Comparison of ENCODE assay signal across 16 cellular contexts in genomic region chr7:68688416-68689086, GRCh38.
DNase-seq lines count a peak whose midpoint lies in the region; ATAC-seq, FAIRE-seq and TF ChIP-seq lines count a peak whose summit lies in the region.
"Had no signal": no experiment of that assay in that cellular context is flagged by ENCODE, and none has a peak within 500 bp of the region (broad histone marks: within the 10 kb centered on the region; RNA-seq: fewer than 3 reads in every experiment).

No MANE protein-coding gene starts in this region.

- no peaks in the 10 kb centered on the region for H3K4me1 Mint-ChIP-seq in activated CD4-positive, alpha-beta memory T cell treated with anti-CD3 and anti-CD28 coated beads, Interleukin-2, amount 10 ng/mL, durations not matched to agents 7 days and 5 days
- no peaks in the 10 kb centered on the region for H3K4me1 Mint-ChIP-seq in naive thymus-derived CD4-positive, alpha-beta T cell
- H3K4me1 Mint-ChIP-seq: immature natural killer cell, T-helper 17 cell had no signal

- no peak for ATAC-seq in HG02763 (IDR thresholded peaks at IDR 0.05; ENCODE audit: unreplicated experiment)
- ATAC-seq in naive thymus-derived CD4-positive, alpha-beta T cell, result no peak
- ATAC-seq: sciatic nerve, T-helper 17 cell had no signal

- H3K23ac ChIP-seq in mesendoderm (ENCODE audit: low read length), result no peak overlapping the region

- H3K9ac ChIP-seq in mesendoderm (ENCODE audit: low read length), result no peak overlapping the region

- H3K27me3 Mint-ChIP-seq in activated CD4-positive, alpha-beta memory T cell treated with anti-CD3 and anti-CD28 coated beads, Interleukin-2, amount 10 ng/mL, durations not matched to agents 7 days and 5 days, result no peaks in the 10 kb centered on the region
- peaks cover 0 to 6% (median 0%) of the 10 kb centered on the region in 5 donors for H3K27me3 Mint-ChIP-seq in naive thymus-derived CD4-positive, alpha-beta T cell
- H3K27me3 Mint-ChIP-seq: activated naive CD8-positive, alpha-beta T cell; T-helper 17 cell had no signal

- no peak overlapping the region for H3K4me3 Mint-ChIP-seq in activated CD4-positive, alpha-beta memory T cell treated with anti-CD3 and anti-CD28 coated beads, Interleukin-2, amount 10 ng/mL, durations not matched to agents 7 days and 5 days
- H3K4me3 Mint-ChIP-seq in naive thymus-derived CD4-positive, alpha-beta T cell, result no peak overlapping the region
- H3K4me3 Mint-ChIP-seq: activated naive CD8-positive, alpha-beta T cell; immature natural killer cell; T-helper 17 cell had no signal

- H4K5ac ChIP-seq in mesendoderm (ENCODE audit: low read length), result no peak overlapping the region

- H3K56ac ChIP-seq in mesendoderm (ENCODE audit: low read length), result no peak overlapping the region

- intact Hi-C loops in naive thymus-derived CD4-positive, alpha-beta T cell (cut with micrococcal nuclease), result no loop called here

- H3K4ac ChIP-seq in mesendoderm (ENCODE audit: low read depth, low read length), result no peak overlapping the region

- H3K27me3 ChIP-seq in mesendoderm (ENCODE audit: insufficient read depth, low read length, poor library complexity), result no peaks in the 10 kb centered on the region
- no peaks in the 10 kb centered on the region for H3K27me3 ChIP-seq in naive thymus-derived CD4-positive, alpha-beta T cell (ENCODE audit: control insufficient read depth in 2 of 2, insufficient read depth in 2 of 2, low read length in 2 of 2)

- no peak overlapping the region for H3K27ac ChIP-seq in mesendoderm (ENCODE audit: low read depth, low read length)
- no peak overlapping the region for H3K27ac ChIP-seq in naive thymus-derived CD4-positive, alpha-beta T cell (ENCODE audit: low read depth, low read length)

- CTCF ChIA-PET in activated CD4-positive, alpha-beta memory T cell treated with anti-CD3 and anti-CD28 coated beads, Interleukin-2, amount 10 ng/mL, durations not matched to agents 7 days and 5 days (lab: Charles Lee), result no interaction called here
- CTCF ChIA-PET in naive thymus-derived CD4-positive, alpha-beta T cell (lab: Charles Lee), result no interaction called here

- H2AK5ac ChIP-seq in mesendoderm (ENCODE audit: low read length), result no peak overlapping the region

- no peak overlapping the region for H2BK5ac ChIP-seq in mesendoderm (ENCODE audit: low read length)

- H3K79me1 ChIP-seq in mesendoderm (ENCODE audit: low read length), result no peaks in the 10 kb centered on the region

- no peak overlapping the region for H3K18ac ChIP-seq in mesendoderm (ENCODE audit: low read length)

- no peak overlapping the region for H2BK120ac ChIP-seq in mesendoderm (ENCODE audit: low read depth, low read length)

- DNase-seq in D721Med (ENCODE audit: insufficient read length, low spot score) (peak; percentile 26), NCI-H1436 (lab: John Stamatoyannopoulos, UW) (peak; percentile 51), NCI-H748 treated with DMSO at 0.1 percent for 48 hours (lab: John Stamatoyannopoulos, UW) (peak; percentile 81), mesendoderm (peak; percentile 26), foreskin fibroblast (no peak)
- no peak for DNase-seq in activated CD4-positive, alpha-beta memory T cell treated with anti-CD3 and anti-CD28 coated beads, Interleukin-2, amount 10 ng/mL, durations not matched to agents 7 days and 5 days
- DNase-seq in naive thymus-derived CD4-positive, alpha-beta T cell, result no peak
- DNase-seq: caudate nucleus; foreskin melanocyte; immature natural killer cell; mammary epithelial cell; stimulated activated CD4-positive, alpha-beta T cell treated with anti-CD3 and anti-CD28 coated beads, Interleukin-4, amount 100 ng/mL, for 24 hours; T-helper 17 cell had no signal

- H3K36me3 Mint-ChIP-seq in activated CD4-positive, alpha-beta memory T cell treated with anti-CD3 and anti-CD28 coated beads, Interleukin-2, amount 10 ng/mL, durations not matched to agents 7 days and 5 days (ENCODE audit: low read depth), result no peaks in the 10 kb centered on the region
- peaks cover 0 to 4% (median 0%) of the 10 kb centered on the region in 5 donors for H3K36me3 Mint-ChIP-seq in naive thymus-derived CD4-positive, alpha-beta T cell
- H3K36me3 Mint-ChIP-seq: activated naive CD8-positive, alpha-beta T cell had no signal

- no CpG with 5 or more reads among the region's 8 CpGs for WGBS in mesendoderm (ENCODE audit: extremely low coverage, insufficient coverage, low lambda C conversion rate)

- no peak overlapping the region for H3K4me2 ChIP-seq in mesendoderm (ENCODE audit: low read length)

- no peak for TF ChIP-seq CTCF in D721Med (IDR thresholded peaks at IDR 0.05; ENCODE audit: insufficient read depth, missing control alignments)
- TF ChIP-seq CTCF in foreskin fibroblast (IDR thresholded peaks at IDR 0.05; ENCODE audit: low read depth, low read length), result no peak

- H3K4me3 ChIP-seq in mesendoderm (ENCODE audit: low read length) (no peak overlapping the region), foreskin fibroblast (ENCODE audit: low read depth in 1 of 2, low read length in 2 of 2) (no peak overlapping the region)
- H3K4me3 ChIP-seq in naive thymus-derived CD4-positive, alpha-beta T cell (ENCODE audit: low read length), result no peak overlapping the region

- no peaks in the 10 kb centered on the region for H3K9me3 ChIP-seq in naive thymus-derived CD4-positive, alpha-beta T cell (ENCODE audit: control insufficient read depth in 2 of 3, low read length in 3 of 3)

- POLR2A ChIA-PET in activated CD4-positive, alpha-beta memory T cell treated with anti-CD3 and anti-CD28 coated beads, Interleukin-2, amount 10 ng/mL, durations not matched to agents 7 days and 5 days (lab: Charles Lee), result no interaction called here
- POLR2A ChIA-PET in naive thymus-derived CD4-positive, alpha-beta T cell (lab: Charles Lee), result no interaction called here

- H3K79me2 ChIP-seq in mesendoderm (ENCODE audit: control insufficient read depth, insufficient read depth, low read length), result no peaks in the 10 kb centered on the region

- no peaks in the 10 kb centered on the region for H3K4me1 ChIP-seq in mesendoderm (ENCODE audit: control insufficient read depth, low read depth, low read length)
- H3K4me1 ChIP-seq in naive thymus-derived CD4-positive, alpha-beta T cell (ENCODE audit: control insufficient read depth in 2 of 2, insufficient read depth in 2 of 2, low read length in 2 of 2), result no peaks in the 10 kb centered on the region

- no peak overlapping the region for H2BK15ac ChIP-seq in mesendoderm (replicated peaks; ENCODE audit: low read depth)

- no peak overlapping the region for H4K8ac ChIP-seq in mesendoderm (ENCODE audit: low read depth, low read length)

- FAIRE-seq in D721Med (lab: Jason Lieb, UNC), result no peak

- peaks cover 9% of the 10 kb centered on the region for H3K9me3 Mint-ChIP-seq in activated CD4-positive, alpha-beta memory T cell treated with anti-CD3 and anti-CD28 coated beads, Interleukin-2, amount 10 ng/mL, durations not matched to agents 7 days and 5 days
- H3K9me3 Mint-ChIP-seq in naive thymus-derived CD4-positive, alpha-beta T cell, result peaks cover 4 to 44% (median 18%) of the 10 kb centered on the region in 11 donors

- H3K27ac Mint-ChIP-seq in activated CD4-positive, alpha-beta memory T cell treated with anti-CD3 and anti-CD28 coated beads, Interleukin-2, amount 10 ng/mL, durations not matched to agents 7 days and 5 days, result no peak overlapping the region
- no peak overlapping the region for H3K27ac Mint-ChIP-seq in naive thymus-derived CD4-positive, alpha-beta T cell
- H3K27ac Mint-ChIP-seq: activated naive CD8-positive, alpha-beta T cell; immature natural killer cell; T-helper 17 cell had no signal

- no peaks in the 10 kb centered on the region for H3K36me3 ChIP-seq in mesendoderm (ENCODE audit: control insufficient read depth, insufficient read depth, low read length)
- H3K36me3 ChIP-seq in naive thymus-derived CD4-positive, alpha-beta T cell (ENCODE audit: control insufficient read depth in 2 of 3, insufficient read depth in 3 of 3, low read length in 3 of 3), result no peaks in the 10 kb centered on the region

Comparison
In these comparisons a context has a peak if more than half of its experiments do, and no peak if none do; other contexts are left out.
1. DNase-seq: peak in D721Med (single experiment), NCI-H1436 (single experiment), NCI-H748 treated with DMSO at 0.1 percent for 48 hours (single experiment) and mesendoderm (single experiment); none in activated CD4-positive, alpha-beta memory T cell treated with anti-CD3 and anti-CD28 coated beads, Interleukin-2, amount 10 ng/mL, durations not matched to agents 7 days and 5 days (single experiment), naive thymus-derived CD4-positive, alpha-beta T cell (0 of 9) and foreskin fibroblast (0 of 2).